Comparison of ENCODE assay signal across 27 cellular contexts in the genomic region with DNA sequence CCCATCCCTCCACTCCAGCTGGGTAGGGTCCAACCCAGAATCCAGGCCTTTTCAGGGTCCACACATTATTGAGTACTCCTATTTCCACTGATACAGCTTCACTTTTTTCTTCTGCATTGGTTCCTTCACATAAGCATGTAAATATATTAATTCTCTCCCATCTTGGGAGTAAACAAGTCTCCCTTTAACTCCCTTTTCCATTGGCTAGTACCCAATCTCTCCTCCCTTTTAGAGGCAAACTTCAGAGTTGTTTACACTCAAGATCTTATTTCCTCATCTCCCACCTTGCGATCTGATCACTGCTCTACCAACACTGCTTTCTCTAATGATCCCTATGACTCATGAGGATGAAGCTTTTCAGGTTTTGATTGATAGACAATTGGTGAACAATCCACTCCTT. TPM values are rescaled to one million over a fixed set of nuclear protein-coding genes. Genes with fewer than 3 reads are reported as not detected.
DNase-seq lines count a peak whose midpoint lies in the region; ATAC-seq, FAIRE-seq and TF ChIP-seq lines count a peak whose summit lies in the region.
"Had no signal": no experiment of that assay in that cellular context is flagged by ENCODE, and none has a peak within 500 bp of the region (broad histone marks: within the 10 kb centered on the region; RNA-seq: fewer than 3 reads in every experiment).

No MANE protein-coding gene starts in this region.

- TF ChIP-seq RAD21 in K562 (CRISPR knock-in tag; conservative IDR thresholded peaks at IDR 0.05 in 1 of 2, IDR thresholded peaks at IDR 0.05 in 1 of 2), result no peak

- in situ Hi-C loops in Panc1 (cut with HindIII; ENCODE audit: low pct_unique_long_range_greater_than_20kb, low sequenced_read_pairs) (no loop called here), K562 (cut with MboI) (no loop called here)

- H2AFZ ChIP-seq in K562 (ENCODE audit: low read depth, low read length), result no peak overlapping the region

- H3K36me3 Mint-ChIP-seq in activated naive CD8-positive, alpha-beta T cell, result peaks cover 11% of the 10 kb centered on the region
- peaks cover 8% of the 10 kb centered on the region for H3K36me3 Mint-ChIP-seq in activated naive CD8-positive, alpha-beta T cell treated with anti-CD3 and anti-CD28 coated beads for 36 hours

- H3K79me2 ChIP-seq in K562 (ENCODE audit: control insufficient read depth, insufficient read depth, low read length), result no peaks in the 10 kb centered on the region

- H3K4me1 Mint-ChIP-seq in activated naive CD8-positive, alpha-beta T cell (ENCODE audit: low read depth), result peaks cover 5% of the 10 kb centered on the region
- H3K4me1 Mint-ChIP-seq in activated naive CD8-positive, alpha-beta T cell treated with anti-CD3 and anti-CD28 coated beads for 36 hours, result peaks cover 6% of the 10 kb centered on the region
- H3K4me1 Mint-ChIP-seq: CD4-positive, alpha-beta memory T cell had no signal

- H3K9me1 ChIP-seq in K562 (ENCODE audit: control insufficient read depth, insufficient read depth, low read length), result peaks cover 4% of the 10 kb centered on the region

- no peak overlapping the region for H3K27ac ChIP-seq in Panc1 (ENCODE audit: low read length)
- no peak overlapping the region for H3K27ac ChIP-seq in K562 (ENCODE audit: extremely low read depth, low read depth, low read length)
- H3K27ac ChIP-seq: BLaER1 had no signal

- H3K9ac ChIP-seq in K562 (ENCODE audit: insufficient read depth in 1 of 2, low read depth in 2 of 2, low read length in 2 of 2), result no peak overlapping the region
- H3K9ac ChIP-seq: BLaER1 had no signal

- TSS peak; percentile 38 for BruUV-seq in Panc1 (replicated peaks; lab: Mats Ljungman, UMichigan)
- no TSS peak for BruUV-seq in K562 (replicated peaks; lab: Mats Ljungman, UMichigan)

- intact Hi-C loops in Panc1 (cut with micrococcal nuclease; ENCODE audit: unreplicated experiment), result no loop called here
- intact Hi-C loops in K562 (cut with micrococcal nuclease), result no loop called here

- no peaks in the 10 kb centered on the region for H3K9me3 ChIP-seq in Panc1 (ENCODE audit: control insufficient read depth, insufficient read depth, low read depth, low read length)
- H3K9me3 ChIP-seq in K562 (replicated peaks; ENCODE audit: control insufficient read depth, insufficient read depth, low read depth, low read length), result no peaks in the 10 kb centered on the region
- H3K9me3 ChIP-seq: BE2C, BLaER1 had no signal

- H3K4me2 ChIP-seq in K562 (ENCODE audit: insufficient read depth, low read length), result no peak overlapping the region
- H3K4me2 ChIP-seq: BLaER1 had no signal

- DNase-seq in activated naive CD8-positive, alpha-beta T cell treated with anti-CD3 and anti-CD28 coated beads for 36 hours, result no peak
- DNase-seq in Panc1 (ENCODE audit: low read depth, low spot score) (no peak), K562 (ENCODE audit: extremely low read depth in 1 of 4, low spot score in 3 of 4) (no peak), NK-92 (lab: John Stamatoyannopoulos, UW; ENCODE audit: unreplicated experiment) (no peak), GM19239 (ENCODE audit: insufficient read length, low spot score) (no peak)
- DNase-seq: 8988T; ACHN; BE2C; C1 segment of cervical spinal cord; CD4-positive, alpha-beta memory T cell; CD4-positive, CD25-positive, alpha-beta regulatory T cell; CD8-positive, alpha-beta memory T cell; COR-L47; DMS 273 treated with DMSO at 0.1 percent for 48 hours; DMS153; DMS53; DMS79; DND-41; EL; GDM1 had no signal

- no peaks in the 10 kb centered on the region for H3K4me1 ChIP-seq in Panc1 (ENCODE audit: control insufficient read depth, insufficient read depth, low read length)
- peaks cover 8 to 11% of the 10 kb centered on the region in 2 experiments; a peak in 4 of 5 replicates for H3K4me1 ChIP-seq in K562 (replicated peaks in 1 of 2; ENCODE audit: control insufficient read depth in 2 of 2, insufficient read depth in 2 of 2, low read length in 2 of 2)

- CTCF ChIA-PET in Panc1 (lab: Charles Lee) (no interaction called here), K562 (lab: Yijun Ruan, JAX; ENCODE audit: low intra/inter-chr PET ratio) (no interaction called here)

- no peaks in the 10 kb centered on the region for H3K27me3 Mint-ChIP-seq in activated naive CD8-positive, alpha-beta T cell
- no peaks in the 10 kb centered on the region for H3K27me3 Mint-ChIP-seq in activated naive CD8-positive, alpha-beta T cell treated with anti-CD3 and anti-CD28 coated beads for 36 hours
- H3K27me3 Mint-ChIP-seq: CD4-positive, alpha-beta memory T cell; CD4-positive, CD25-positive, alpha-beta regulatory T cell had no signal

- H4K20me1 ChIP-seq in K562 (replicated peaks; ENCODE audit: control insufficient read depth, insufficient read depth, low read length), result peaks cover 4% of the 10 kb centered on the region

- peak overlapping the region; percentile 23 for H3K27ac Mint-ChIP-seq in activated naive CD8-positive, alpha-beta T cell
- H3K27ac Mint-ChIP-seq in activated naive CD8-positive, alpha-beta T cell treated with anti-CD3 and anti-CD28 coated beads for 36 hours, result no peak overlapping the region

- 25% methylated on average over 1 of the region's 1 CpG for WGBS in K562 (ENCODE audit: insufficient coverage, low coverage, missing lambda C conversion rate)

- TF ChIP-seq CTCF in Panc1 (IDR thresholded peaks at IDR 0.05), result no peak
- TF ChIP-seq CTCF in K562 (IDR thresholded peaks at IDR 0.05 in 2 of 3, conservative IDR thresholded peaks at IDR 0.05 in 1 of 3; ENCODE audit: insufficient read depth in 2 of 3, low read depth in 1 of 3, low read length in 3 of 3), result no peak

- FAIRE-seq in K562 (lab: Jason Lieb, UNC) (peak; percentile 6), GM19239 (lab: Jason Lieb, UNC) (no peak)
- FAIRE-seq: A204.1, GM12878, GM12892, GM18507 had no signal

- no peak for ATAC-seq in Panc1
- ATAC-seq in K562, result no peak
- ATAC-seq: GM12878 had no signal

- no peak overlapping the region for H3K4me3 ChIP-seq in Panc1 (ENCODE audit: low read depth in 2 of 2, low read length in 2 of 2)
- no peak overlapping the region for H3K4me3 ChIP-seq in K562
- H3K4me3 ChIP-seq: BLaER1, GM12878 had no signal

- H3K36me3 ChIP-seq in Panc1 (ENCODE audit: control insufficient read depth, insufficient read depth, low read length) (no peaks in the 10 kb centered on the region), K562 (ENCODE audit: control insufficient read depth, insufficient read depth, low read length) (peaks cover 9% of the 10 kb centered on the region; the same call in 2 of the 3 replicates)
- H3K36me3 ChIP-seq: BE2C had no signal

- no peak for TF ChIP-seq EP300 in K562 (IDR thresholded peaks at IDR 0.05; ENCODE audit: low read length)

- no peaks in the 10 kb centered on the region for H3K27me3 ChIP-seq in Panc1 (ENCODE audit: control insufficient read depth, insufficient read depth, low read length)
- H3K27me3 ChIP-seq in K562 (ENCODE audit: control insufficient read depth in 2 of 2, insufficient read depth in 2 of 2, low read length in 2 of 2), result no peaks in the 10 kb centered on the region
- H3K27me3 ChIP-seq: BE2C, BLaER1 had no signal

- H3K4me3 Mint-ChIP-seq in activated naive CD8-positive, alpha-beta T cell, result no peak overlapping the region
- H3K4me3 Mint-ChIP-seq in activated naive CD8-positive, alpha-beta T cell treated with anti-CD3 and anti-CD28 coated beads for 36 hours, result no peak overlapping the region
- H3K4me3 Mint-ChIP-seq: CD14-positive monocyte; CD4-positive, alpha-beta memory T cell; CD8-positive, alpha-beta memory T cell had no signal

- POLR2A ChIA-PET in Panc1 (lab: Charles Lee) (interaction anchor here (0.6 kb wide), 2 partner anchors 24 to 118 kb away, joined by 3 read pairs; no protein-coding TSS in a partner anchor), K562 (lab: Yijun Ruan, JAX) (interaction anchor here (0.6 to 1.5 kb wide), 2 partner anchors 9 to 14 kb away, joined by 4 to 5 read pairs; no protein-coding TSS in a partner anchor)

- TF ChIP-seq POLR2A in K562 (conservative IDR thresholded peaks at IDR 0.05), result no peak

- no peaks in the 10 kb centered on the region for H3K9me3 Mint-ChIP-seq in activated naive CD8-positive, alpha-beta T cell (ENCODE audit: low read depth)
- no peaks in the 10 kb centered on the region for H3K9me3 Mint-ChIP-seq in activated naive CD8-positive, alpha-beta T cell treated with anti-CD3 and anti-CD28 coated beads for 36 hours
- H3K9me3 Mint-ChIP-seq: CD4-positive, CD25-positive, alpha-beta regulatory T cell; CD8-positive, alpha-beta memory T cell had no signal

TF ChIP-seq in K562, 482 proteins besides CTCF, POLR2A, EP300 and RAD21 (continues in another document):
- TF ChIP-seq ZFP36 (IDR thresholded peaks at IDR 0.05; ENCODE audit: low read depth, low read length, partially characterized antibody), result no peak
- TF ChIP-seq, protein P1, sequence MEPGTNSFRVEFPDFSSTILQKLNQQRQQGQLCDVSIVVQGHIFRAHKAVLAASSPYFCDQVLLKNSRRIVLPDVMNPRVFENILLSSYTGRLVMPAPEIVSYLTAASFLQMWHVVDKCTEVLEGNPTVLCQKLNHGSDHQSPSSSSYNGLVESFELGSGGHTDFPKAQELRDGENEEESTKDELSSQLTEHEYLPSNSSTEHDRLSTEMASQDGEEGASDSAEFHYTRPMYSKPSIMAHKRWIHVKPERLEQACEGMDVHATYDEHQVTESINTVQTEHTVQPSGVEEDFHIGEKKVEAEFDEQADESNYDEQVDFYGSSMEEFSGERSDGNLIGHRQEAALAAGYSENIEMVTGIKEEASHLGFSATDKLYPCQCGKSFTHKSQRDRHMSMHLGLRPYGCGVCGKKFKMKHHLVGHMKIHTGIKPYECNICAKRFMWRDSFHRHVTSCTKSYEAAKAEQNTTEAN (CRISPR knock-in tag; IDR thresholded peaks at IDR 0.05), result no peak

RNA-seq across cellular contexts. Expression of a gene that starts 20.3 kb away (rescaled TPM):
- 10 to 100 TPM; 31.5 to 32.3 TPM for total RNA-seq in activated naive CD8-positive, alpha-beta T cell treated with anti-CD3 and anti-CD28 coated beads for 36 hours
- 52.9 TPM for total RNA-seq in Panc1 (2021; ENCODE audit: unreplicated experiment)
- polyA plus RNA-seq in Panc1 (2012; ENCODE audit: insufficient read length), result 62.6 TPM
- total RNA-seq in K562 (2011; cell fraction: chromatin; rRNA removed; ENCODE audit: low replicate concordance), result 75.0 and 118 TPM in 2 replicates
- total RNA-seq in K562 (2011; cell fraction: nucleolus; rRNA removed), result 96.1 and 101 TPM in 2 replicates
- 70.1 and 80.1 TPM in 2 replicates for total RNA-seq in K562 (2011; cell fraction: nucleoplasm; rRNA removed)
- total RNA-seq in K562 (2014; rRNA removed), result 51.2 and 52.3 TPM in 2 replicates
- 11.5 and 14.2 TPM in 2 replicates for total RNA-seq in K562 (2014; rRNA removed; fragmentation: Illumina TruSeq; extraction: Trizol)
- 20.2 and 25.1 TPM in 2 replicates for total RNA-seq in K562 (2015; rRNA removed; fragmentation: Illumina TruSeq; extraction: Trizol)
- 38.0 and 38.6 TPM in 2 replicates for total RNA-seq in K562 (2021)
- 30.3 and 39.4 TPM in 2 replicates for polyA plus RNA-seq in K562 (2011; rRNA removed)
- 36.6 and 44.1 TPM in 2 replicates for polyA plus RNA-seq in K562 (2011; cell fraction: cytosol; rRNA removed)
- polyA plus RNA-seq in K562 (2011; cell fraction: nucleus; rRNA removed), result 138 and 153 TPM in 2 replicates
- 33.2 and 39.0 TPM in 2 replicates for polyA plus RNA-seq in K562 (2012)
- polyA plus RNA-seq in K562 (2014; fragmentation: Illumina TruSeq; extraction: Trizol), result 34.8 and 37.0 TPM in 2 replicates
- 1 to 10 TPM; 1.5 to 4.0 TPM for polyA plus RNA-seq in K562 (2014; fragmentation: Nextera tagmentation; extraction: Ambion mirVana)
- 50.3 and 54.0 TPM in 2 replicates for polyA plus RNA-seq in K562 (2014; rRNA removed)
- polyA minus RNA-seq in K562 (2011; rRNA and poly(A)+ RNA removed), result 32.6 and 36.3 TPM in 2 replicates
- 18.4 and 29.8 TPM in 2 replicates for polyA minus RNA-seq in K562 (2011; cell fraction: cytosol; rRNA and poly(A)+ RNA removed)
- polyA minus RNA-seq in K562 (2011; cell fraction: nucleus; rRNA and poly(A)+ RNA removed), result 36.8 and 54.3 TPM in 2 replicates
